In the genomic region with DNA sequence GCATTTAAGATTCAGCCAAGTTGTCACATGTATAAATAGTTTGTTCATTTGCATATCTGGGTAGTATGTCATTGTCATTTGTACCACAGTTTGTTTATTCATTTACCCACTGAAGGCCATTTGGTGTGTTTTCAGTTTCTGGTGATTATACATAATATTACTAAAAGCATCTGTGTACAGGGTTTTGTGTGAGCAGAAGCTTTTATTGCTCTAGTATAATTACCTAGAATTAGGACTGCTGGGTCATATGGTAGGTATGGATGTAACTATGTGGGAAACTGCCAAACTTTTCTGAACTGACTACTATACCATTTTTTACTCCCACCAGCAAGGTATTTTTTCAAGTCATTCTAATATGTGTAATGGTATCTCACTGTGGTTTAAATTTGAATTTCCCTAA, we compare ENCODE assay signal across 16 cellular contexts.
DNase-seq lines count a peak whose midpoint lies in the region; ATAC-seq lines count a peak whose summit lies in the region.
"Had no signal": no experiment of that assay in that cellular context is flagged by ENCODE, and none has a peak within 500 bp of the region (broad histone marks: within the 10 kb centered on the region; RNA-seq: fewer than 3 reads in every experiment).

No MANE protein-coding gene starts in this region.

- peak; percentile 41 for DNase-seq in EH (ENCODE audit: low read depth)
- DNase-seq in activated CD4-positive, alpha-beta T cell treated with anti-CD3 and anti-CD28 coated beads, Interleukin-2, amount 50 U/mL, for 1 hour: no peak
- DNase-seq in hepatic stellate cell (ENCODE audit: low spot score): no peak
- no peak for DNase-seq in stimulated activated naive CD8-positive, alpha-beta T cell treated with anti-CD3 and anti-CD28 coated beads, Interleukin-15, Interleukin-2, amounts not matched to agents 100 U/mL and 50 U/mL, for 24 hours
- DNase-seq in T1000 (lab: John Stamatoyannopoulos, UW): no peak
- DNase-seq: CD4-positive, CD25-positive, alpha-beta regulatory T cell; cortex of kidney; DMS79; glutamatergic neuron; NCI-H2107; NCI-H748 treated with DMSO at 0.1 percent for 48 hours; nephron progenitor cell had no signal

- ATAC-seq in GM19043 (IDR thresholded peaks at IDR 0.05; ENCODE audit: low read depth, unreplicated experiment) (peak; percentile 72), HG02588 (IDR thresholded peaks at IDR 0.05; ENCODE audit: unreplicated experiment) (peak; percentile 78), HG03280 (IDR thresholded peaks at IDR 0.05; ENCODE audit: unreplicated experiment) (peak; percentile 64)
- no peak for ATAC-seq in stimulated activated naive CD8-positive, alpha-beta T cell treated with anti-CD3 and anti-CD28 coated beads, Interleukin-15, Interleukin-2, amounts not matched to agents 100 U/mL and 50 U/mL, for 24 hours
- ATAC-seq: WTC11 had no signal
